In the genomic region with DNA sequence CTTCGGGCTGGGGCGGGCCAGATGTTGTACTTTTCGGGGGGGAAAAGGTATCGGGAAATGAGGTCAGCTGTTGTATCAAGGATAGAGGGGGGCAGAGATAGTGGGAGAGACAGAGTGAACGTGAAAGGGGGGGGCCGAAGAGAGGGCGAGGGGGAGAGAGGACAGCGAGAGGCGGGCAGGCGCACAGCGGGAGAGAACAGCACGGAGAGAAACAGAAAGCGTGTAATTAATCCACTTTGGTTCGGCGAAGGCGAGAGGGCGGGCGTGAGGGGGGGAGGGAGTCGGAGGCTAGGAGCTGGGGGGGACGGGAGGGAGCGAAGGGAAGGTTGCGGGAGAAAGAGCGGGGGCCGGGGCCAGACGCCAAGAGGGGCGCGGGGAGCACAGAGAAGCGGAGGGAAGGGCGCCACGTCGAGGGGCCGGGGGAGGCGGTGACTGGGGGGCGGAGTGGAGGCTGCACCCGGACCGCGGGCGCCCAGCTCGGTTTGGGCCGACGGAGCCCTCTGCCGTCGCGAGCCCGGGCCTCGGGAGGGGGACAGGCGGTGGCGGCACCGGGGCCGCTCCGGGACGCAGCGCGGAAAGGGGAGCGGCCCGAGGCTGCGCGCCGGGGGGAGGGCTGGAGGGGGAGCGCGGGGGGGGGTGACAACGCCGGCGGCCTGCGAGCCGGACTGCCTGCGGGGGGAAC, we compare ENCODE assay signal across 11 cellular contexts. TPM values are rescaled to one million over a fixed set of nuclear protein-coding genes. Genes with fewer than 3 reads are reported as not detected.
A peak's percentile ranks its signal among the peaks of the same experiment; 100 is the strongest.
DNase-seq lines count a peak whose midpoint lies in the region; ATAC-seq and TF ChIP-seq lines count a peak whose summit lies in the region.
"Had no signal": no experiment of that assay in that cellular context is flagged by ENCODE, and none has a peak within 500 bp of the region (broad histone marks: within the 10 kb centered on the region; RNA-seq: fewer than 3 reads in every experiment).

No MANE protein-coding gene starts in this region.

- no peak overlapping the region for H3K27ac ChIP-seq in CD4-positive, alpha-beta T cell (ENCODE audit: low read depth, low read length)
- H3K27ac ChIP-seq in endodermal cell (ENCODE audit: low read depth, low read length) (no peak overlapping the region), neuronal stem cell (replicated peaks; ENCODE audit: low read length) (no peak overlapping the region)
- H3K27ac ChIP-seq: left lung had no signal

- H2BK12ac ChIP-seq in neuronal stem cell (ENCODE audit: low read length) = no peak overlapping the region

- H3K23ac ChIP-seq in neuronal stem cell (ENCODE audit: low read depth, low read length, poor library complexity) = no peak overlapping the region

- no peak overlapping the region for H3K4ac ChIP-seq in neuronal stem cell (ENCODE audit: low read length)

- H3K9ac ChIP-seq in endodermal cell (ENCODE audit: extremely low read depth, low read length, poor library complexity, severe bottlenecking) (no peak overlapping the region), neuronal stem cell (ENCODE audit: low read depth, low read length, poor library complexity) (no peak overlapping the region)

- H3K14ac ChIP-seq in neuronal stem cell (ENCODE audit: low read length) = no peak overlapping the region

- H3K27me3 ChIP-seq in CD4-positive, alpha-beta T cell (ENCODE audit: control insufficient read depth, insufficient read depth, low read length) = peaks cover 76% of the 10 kb centered on the region
- peaks cover 88% of the 10 kb centered on the region for H3K27me3 ChIP-seq in endodermal cell (ENCODE audit: control insufficient read depth, insufficient read depth, low read length, poor library complexity, severe bottlenecking)
- peaks cover 33 to 91% (median 87%) of the 10 kb centered on the region in 3 experiments for H3K27me3 ChIP-seq in neuronal stem cell (ENCODE audit: control insufficient read depth in 3 of 3, insufficient read depth in 3 of 3, low read depth in 1 of 3, low read length in 3 of 3)

- H3K4me1 Mint-ChIP-seq in CD4-positive, alpha-beta T cell (ENCODE audit: low read depth) = peaks cover 18% of the 10 kb centered on the region
- peaks cover 1% of the 10 kb centered on the region for H3K4me1 Mint-ChIP-seq in endodermal cell

- no peaks in the 10 kb centered on the region for H3K9me3 ChIP-seq in CD4-positive, alpha-beta T cell (ENCODE audit: control insufficient read depth, low read length)
- no peaks in the 10 kb centered on the region for H3K9me3 ChIP-seq in endodermal cell (ENCODE audit: control insufficient read depth, low read length)
- peaks cover 0 to 2% of the 10 kb centered on the region in 2 donors for H3K9me3 ChIP-seq in neuronal stem cell (replicated peaks in 1 of 2; ENCODE audit: control insufficient read depth in 2 of 2, insufficient read depth in 1 of 2, low read depth in 1 of 2, low read length in 2 of 2)
- H3K9me3 ChIP-seq: left lung had no signal

- peak overlapping the region; percentile 94 for H3K18ac ChIP-seq in neuronal stem cell (ENCODE audit: low read length)

- CTCF ChIA-PET in CD4-positive, alpha-beta T cell (lab: Charles Lee) = interaction anchor here (1.5 kb wide), 1 partner anchor 13 kb away, joined by 8 read pairs; no protein-coding TSS in a partner anchor

- H4K91ac ChIP-seq in neuronal stem cell (ENCODE audit: low read depth, low read length, poor library complexity) = no peak overlapping the region

- TF ChIP-seq CTCF in CD4-positive, alpha-beta T cell (IDR thresholded peaks at IDR 0.05) = no peak
- no peak for TF ChIP-seq CTCF in endodermal cell (conservative IDR thresholded peaks at IDR 0.05)

- H3K4me3 ChIP-seq in endodermal cell (ENCODE audit: low read length) = no peak overlapping the region
- peak overlapping the region in 1 of 2 donors; percentile 62 for H3K4me3 ChIP-seq in neuronal stem cell (ENCODE audit: low read length in 2 of 2)
- H3K4me3 ChIP-seq: left lung had no signal

- H3K27me3 Mint-ChIP-seq in CD4-positive, alpha-beta T cell = peaks cover 67% of the 10 kb centered on the region
- peaks cover 85% of the 10 kb centered on the region for H3K27me3 Mint-ChIP-seq in endodermal cell (ENCODE audit: insufficient read depth)

- H2AFZ ChIP-seq in neuronal stem cell (ENCODE audit: low read length) = peak overlapping the region; percentile 56

- 0 to 1% methylated on average over 10 to 56 of the region's 67 CpGs for WGBS in endodermal cell (ENCODE audit: insufficient coverage in 1 of 2, insufficient read length in 1 of 2), 2 experiments
- WGBS in neuronal stem cell (ENCODE audit: extremely low coverage in 2 of 2, insufficient read length in 2 of 2, insufficient replicate concordance in 1 of 2), 2 donors = no CpG with 5 or more reads among the region's 67 CpGs

- no peak for DNase-seq in CD4-positive, alpha-beta T cell
- DNase-seq in NCI-H69 (lab: John Stamatoyannopoulos, UW) = peak; percentile 87
- peak; percentile 72 for DNase-seq in endodermal cell
- DNase-seq in neuronal stem cell (ENCODE audit: low spot score) = no peak
- no peak for DNase-seq in medulla oblongata (ENCODE audit: extremely low spot score)
- DNase-seq in C1 segment of cervical spinal cord (lab: John Stamatoyannopoulos, UW) = no peak
- no peak for DNase-seq in NCI-H345 (lab: John Stamatoyannopoulos, UW)
- DNase-seq: activated effector memory CD4-positive, alpha-beta T cell treated with anti-CD3 and anti-CD28 coated beads, Interleukin-2, amount 50 U/mL, for 16 hours; stimulated activated CD8-positive, alpha-beta memory T cell treated with anti-CD3 and anti-CD28 coated beads, Interleukin-4, amount 100 ng/mL, for 48 hours had no signal

- peaks cover 2% of the 10 kb centered on the region for H3K79me1 ChIP-seq in neuronal stem cell (ENCODE audit: low read depth, low read length)

- POLR2A ChIA-PET in CD4-positive, alpha-beta T cell (lab: Charles Lee) = no interaction called here

- ATAC-seq in CD4-positive, alpha-beta T cell (ENCODE audit: poor library complexity) = peak; percentile 31
- no peak for ATAC-seq in HG03342 (IDR thresholded peaks at IDR 0.05; ENCODE audit: unreplicated experiment)

- H4K8ac ChIP-seq in neuronal stem cell (ENCODE audit: low read depth, low read length) = no peak overlapping the region

- H2BK5ac ChIP-seq in neuronal stem cell (ENCODE audit: low read length) = no peak overlapping the region

- no peaks in the 10 kb centered on the region for H3K36me3 Mint-ChIP-seq in CD4-positive, alpha-beta T cell (ENCODE audit: low read depth)
- H3K36me3 Mint-ChIP-seq in endodermal cell (ENCODE audit: low read depth) = no peaks in the 10 kb centered on the region

- H3K27ac Mint-ChIP-seq in CD4-positive, alpha-beta T cell = no peak overlapping the region
- H3K27ac Mint-ChIP-seq in endodermal cell = no peak overlapping the region

- H2BK120ac ChIP-seq in neuronal stem cell (ENCODE audit: low read depth, low read length) = no peak overlapping the region

- peak overlapping the region; percentile 89 for H3K4me2 ChIP-seq in neuronal stem cell (ENCODE audit: insufficient read depth, low read length, poor library complexity, severe bottlenecking)

- H3K36me3 ChIP-seq in endodermal cell (ENCODE audit: control insufficient read depth, insufficient read depth, low read length) (no peaks in the 10 kb centered on the region), neuronal stem cell (replicated peaks in 1 of 2; ENCODE audit: control insufficient read depth in 2 of 2, insufficient read depth in 2 of 2, low read length in 2 of 2) (no peaks in the 10 kb centered on the region)
- H3K36me3 ChIP-seq: left lung had no signal

- intact Hi-C loops in CD4-positive, alpha-beta T cell (cut with DNase I, micrococcal nuclease) = no loop called here

- no peak overlapping the region for H2BK15ac ChIP-seq in neuronal stem cell (ENCODE audit: low read length)

- peak overlapping the region; percentile 28 for H2AK5ac ChIP-seq in neuronal stem cell (ENCODE audit: low read depth, low read length)

- peak overlapping the region; percentile 77 for H3K4me3 Mint-ChIP-seq in CD4-positive, alpha-beta T cell
- H3K4me3 Mint-ChIP-seq in endodermal cell = peak overlapping the region; percentile 41

- H3K4me1 ChIP-seq in endodermal cell (ENCODE audit: control insufficient read depth, insufficient read depth, low read length) (no peaks in the 10 kb centered on the region), neuronal stem cell (ENCODE audit: control insufficient read depth in 2 of 2, insufficient read depth in 1 of 2, low read depth in 1 of 2, low read length in 2 of 2) (peaks cover 4 to 5% of the 10 kb centered on the region in 2 donors)

- no peaks in the 10 kb centered on the region for H3K9me3 Mint-ChIP-seq in CD4-positive, alpha-beta T cell
- no peaks in the 10 kb centered on the region for H3K9me3 Mint-ChIP-seq in endodermal cell

RNA-seq across cellular contexts. Expression of a gene that starts 0.6 kb away (rescaled TPM):
- not detected for total RNA-seq in CD4-positive, alpha-beta T cell
- 1 to 10 TPM in 1 of 2 donors, under 1 TPM in 1; 0.80 to 5.1 TPM for total RNA-seq in endodermal cell
- polyA plus RNA-seq in endodermal cell (2013, experiment 1 of 2) = 28.1 TPM
- polyA plus RNA-seq in endodermal cell (2013, experiment 2 of 2) = 20.1 TPM
- polyA plus RNA-seq in neuronal stem cell (2013, experiment 1 of 2) = 11.8 TPM
- polyA plus RNA-seq in neuronal stem cell (2013, experiment 2 of 2) = 11.0 TPM

RNA-seq across cellular contexts. Expression of a gene that starts 22.4 kb away (rescaled TPM):
- total RNA-seq in CD4-positive, alpha-beta T cell = not detected
- not detected for total RNA-seq in endodermal cell
- polyA plus RNA-seq in endodermal cell (2013, experiment 1 of 2) = not detected
- not detected for polyA plus RNA-seq in endodermal cell (2013, experiment 2 of 2)
- polyA plus RNA-seq in neuronal stem cell (2013, experiment 1 of 2) = not detected
- polyA plus RNA-seq in neuronal stem cell (2013, experiment 2 of 2) = not detected
- total RNA-seq: left lung had no signal

RNA-seq across cellular contexts. Expression of a gene that starts 33.0 kb away (rescaled TPM):
- total RNA-seq in CD4-positive, alpha-beta T cell = not detected
- total RNA-seq in endodermal cell = not detected
- polyA plus RNA-seq in endodermal cell (2013, experiment 1 of 2) = 44.8 TPM
- 37.3 TPM for polyA plus RNA-seq in endodermal cell (2013, experiment 2 of 2)
- 1.0 TPM for polyA plus RNA-seq in neuronal stem cell (2013, experiment 1 of 2)
- 0.82 TPM for polyA plus RNA-seq in neuronal stem cell (2013, experiment 2 of 2)

Comparison
In these comparisons a context has a peak if more than half of its experiments do, and no peak if none do; other contexts are left out.
1. DNase-seq: peak in NCI-H69 (single experiment) and endodermal cell (single experiment); none in CD4-positive, alpha-beta T cell (0 of 10), neuronal stem cell (single experiment), medulla oblongata (single experiment), C1 segment of cervical spinal cord (0 of 14) and NCI-H345 (single experiment).